ENCODE assay signal across 27 cellular contexts in genomic region chr5:19274578-19274977, GRCh38.
"Had no signal": no experiment of that assay in that cellular context is flagged by ENCODE, and none has a peak within 500 bp of the region (broad histone marks: within the 10 kb centered on the region; RNA-seq: fewer than 3 reads in every experiment).

No MANE protein-coding gene starts in this region.

- H3K36me3 ChIP-seq: stomach, suprapubic skin, thoracic aorta, thyroid gland, tibial artery, tibial nerve, transverse colon, upper lobe of left lung, upper lobe of right lung, uterus, vagina had no signal

- H3K4me3 ChIP-seq: stomach, suprapubic skin, testis, thoracic aorta, thyroid gland, tibial artery, tibial nerve, transverse colon, upper lobe of left lung, upper lobe of right lung, uterus, vagina had no signal

- H3K9me3 ChIP-seq: suprapubic skin, testis, thoracic aorta, thyroid gland, tibial artery, transverse colon, upper lobe of left lung, upper lobe of right lung, uterus, vagina had no signal

- H3K27ac ChIP-seq: stomach, suprapubic skin, testis, thoracic aorta, thyroid gland, tibial artery, tibial nerve, transverse colon, upper lobe of left lung, upper lobe of right lung, uterus, vagina had no signal

- H3K4me1 ChIP-seq: stomach, suprapubic skin, testis, thyroid gland, tibial artery, tibial nerve, transverse colon, upper lobe of left lung, upper lobe of right lung, uterus, vagina had no signal

- FAIRE-seq: urothelium cell line had no signal

- H3K27me3 ChIP-seq: stomach, suprapubic skin, testis, thyroid gland, tibial artery, tibial nerve, transverse colon, upper lobe of left lung, upper lobe of right lung, uterus, vagina had no signal

- ATAC-seq: stimulated activated effector memory CD8-positive, alpha-beta T cell treated with anti-CD3 and anti-CD28 coated beads, Interleukin-12 subunit alpha, Interleukin-12 subunit beta, amount 100 ng/mL, for 72 hours; stimulated activated memory B cell treated with anti-CD40 and anti-IgM and Interleukin-4, amounts not matched to agents 10 μg/mL and 1 μg/mL and 100 μg/mL, for 72 hours; stimulated activated naive B cell treated with anti-CD40 and anti-IgM and Interleukin-4, amounts not matched to agents 10 μg/mL and 1 μg/mL and 100 μg/mL, for 72 hours; stimulated activated naive CD8-positive, alpha-beta T cell treated with anti-CD3 and anti-CD28 coated beads, Interleukin-15, amount 100 ng/mL, for 72 hours; stimulated activated naive CD8-positive, alpha-beta T cell treated with anti-CD3 and anti-CD28 coated beads, Interleukin-15, Interleukin-2, amounts not matched to agents 100 U/mL and 50 U/mL, for 24 hours; upper lobe of right lung had no signal

- DNase-seq: stimulated activated CD4-positive, alpha-beta T cell treated with anti-CD3 and anti-CD28 coated beads, Interleukin-2, amount 100 ng/mL, for 48 hours; stimulated activated CD4-positive, alpha-beta T cell treated with anti-CD3 and anti-CD28 coated beads, Interleukin-4, amount 100 ng/mL, for 1 hour; stimulated activated CD4-positive, alpha-beta T cell treated with anti-CD3 and anti-CD28 coated beads, Interleukin-4, amount 100 ng/mL, for 24 hours; stimulated activated CD4-positive, alpha-beta T cell treated with anti-CD3 and anti-CD28 coated beads, Interleukin-4, amount 100 ng/mL, for 4 hours; stimulated activated CD8-positive, alpha-beta memory T cell treated with anti-CD3 and anti-CD28 coated beads, Interleukin-4, amount 100 ng/mL, for 48 hours; stimulated activated naive B cell treated with anti-CD40 and anti-IgM and Interleukin-4, amounts not matched to agents 10 μg/mL and 1 μg/mL and 100 μg/mL, for 72 hours; stimulated activated naive CD4-positive, alpha-beta T cell; stimulated activated naive CD4-positive, alpha-beta T cell treated with Interleukin-2 at 50 U/mL for 16 hours; stimulated activated naive CD8-positive, alpha-beta T cell treated with anti-CD3 and anti-CD28 coated beads, Interleukin-15, amount 100 ng/mL, for 72 hours; stimulated activated naive CD8-positive, alpha-beta T cell treated with anti-CD3 and anti-CD28 coated beads, Interleukin-15, Interleukin-2, amounts not matched to agents 100 U/mL and 50 U/mL, for 24 hours; stomach; substantia nigra; testis; thyroid gland; tibial artery; transverse colon; trophoblast cell; upper lobe of left lung; upper lobe of right lung; uterus had no signal
